8 cellular contexts compared by ENCODE assay signal in genomic region chr3:183884097-183884436, GRCh38. TPM values are rescaled to one million over a fixed set of nuclear protein-coding genes. Genes with fewer than 3 reads are reported as not detected.
DNase-seq lines count a peak whose midpoint lies in the region; ATAC-seq and TF ChIP-seq lines count a peak whose summit lies in the region.

No MANE protein-coding gene starts in this region.

- H3K9me3 ChIP-seq in SJSA1 (replicated peaks) (no peaks in the 10 kb centered on the region), gastrocnemius medialis (no peaks in the 10 kb centered on the region)

- H3K27me3 ChIP-seq in SJSA1 (replicated peaks) = no peaks in the 10 kb centered on the region
- no peaks in the 10 kb centered on the region for H3K27me3 ChIP-seq in gastrocnemius medialis

- H3K4me1 ChIP-seq in SJSA1 (replicated peaks) (peaks cover 12% of the 10 kb centered on the region), gastrocnemius medialis (peaks cover 20 to 23% of the 10 kb centered on the region in 2 donors)

- H3K27ac ChIP-seq in SJSA1 = no peak overlapping the region
- peak overlapping the region; percentile 77 to 90 (median 88) for H3K27ac ChIP-seq in gastrocnemius medialis

- intact Hi-C loops in gastrocnemius medialis (cut with DNase I; ENCODE audit: low total_unique reads) = loop anchor here (1.0 to 10.0 kb wide), 5 partner anchors 58 to 619 kb away; partner anchors contain the start of genes ALG3, EEF1AKMT4 and PSMD2

- TF ChIP-seq CTCF in fibroblast of pulmonary artery (IDR thresholded peaks at IDR 0.05; ENCODE audit: low read length, missing control alignments) = no peak
- TF ChIP-seq CTCF in gastrocnemius medialis (IDR thresholded peaks at IDR 0.05 in 4 of 5, conservative IDR thresholded peaks at IDR 0.05 in 1 of 5) = no peak

- H3K4me3 ChIP-seq in SJSA1 (peak overlapping the region; percentile 74), fibroblast of pulmonary artery (replicated peaks; ENCODE audit: low read depth, low read length) (peak overlapping the region; percentile 96), gastrocnemius medialis (peak overlapping the region; percentile 83 to 96 (median 92))

- in situ Hi-C loops in gastrocnemius medialis (cut with MboI; ENCODE audit: low sequenced_read_pairs in 4 of 4) = loop anchor here (25.0 kb wide), 5 partner anchors 253 to 903 kb away; partner anchors contain the start of genes EIF2B5 (in 3 of the 4), ALG3 (in 1 of the 4), CAMK2N2 (in 1 of the 4) and ECE2 (in 1 of the 4)

- DNase-seq in SJSA1 (ENCODE audit: low read depth in 1 of 2, low spot score in 2 of 2) (no peak), fibroblast of pulmonary artery (ENCODE audit: low read depth) (no peak), gastrocnemius medialis (no peak), NCI-H345 treated with DMSO at 0.1 percent for 48 hours (lab: John Stamatoyannopoulos, UW; ENCODE audit: unreplicated experiment) (no peak)
- DNase-seq in stimulated activated CD4-positive, alpha-beta T cell treated with anti-CD3 and anti-CD28 coated beads, Interleukin-2, amount 100 ng/mL, for 24 hours = no peak

- peaks cover 6% of the 10 kb centered on the region; the same call in 1 of the 2 replicates for H3K36me3 ChIP-seq in SJSA1
- no peaks in the 10 kb centered on the region for H3K36me3 ChIP-seq in gastrocnemius medialis

- peak; percentile 2 for ATAC-seq in GM21717 (IDR thresholded peaks at IDR 0.05; ENCODE audit: unreplicated experiment)
- no peak for ATAC-seq in gastrocnemius medialis
- no peak for ATAC-seq in GM21390 (IDR thresholded peaks at IDR 0.05; ENCODE audit: unreplicated experiment)
- no peak for ATAC-seq in HG02763 (IDR thresholded peaks at IDR 0.05; ENCODE audit: unreplicated experiment)

- TF ChIP-seq POLR2A in gastrocnemius medialis (IDR thresholded peaks at IDR 0.05) = no peak

RNA-seq across cellular contexts. Expression of gene PARL, which starts 0.6 kb away (rescaled TPM):
- 38.4 and 46.6 TPM in 2 replicates for total RNA-seq in SJSA1 (2014; rRNA removed; shearing (Covaris generic))
- 10 to 100 TPM; 30.5 to 49.5 (median 41.3) TPM for total RNA-seq in gastrocnemius medialis

RNA-seq across cellular contexts. Expression of gene MAP6D1, which starts 58.7 kb away (rescaled TPM):
- 1.5 and 3.0 TPM in 2 replicates for total RNA-seq in SJSA1 (2014; rRNA removed; shearing (Covaris generic))
- total RNA-seq in gastrocnemius medialis = 10 to 100 TPM in 2 of 4 donors, 1 to 10 TPM in 2; 2.5 to 13.8 (median 9.7) TPM
